In the genomic region with DNA sequence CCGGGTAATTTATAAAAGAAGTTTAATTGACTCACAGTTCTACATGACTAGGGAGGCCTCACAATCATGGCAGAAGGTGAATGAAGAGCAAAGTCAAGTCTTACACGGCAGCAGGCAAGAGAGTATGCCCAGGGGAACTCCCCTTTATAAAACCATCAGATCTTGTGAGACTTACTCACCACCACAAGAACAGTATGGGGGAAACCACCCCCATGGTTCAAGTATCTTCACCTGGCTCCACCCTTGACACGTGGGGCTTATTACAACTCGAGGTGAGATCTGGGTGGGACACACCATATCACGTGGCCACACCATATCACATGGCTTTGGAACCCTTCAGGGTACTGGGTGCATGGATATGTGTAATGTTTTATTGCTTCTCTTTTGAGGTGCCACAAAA, we compare ENCODE assay signal across 20 cellular contexts. TPM values are rescaled to one million over a fixed set of nuclear protein-coding genes. Genes with fewer than 3 reads are reported as not detected.
DNase-seq lines count a peak whose midpoint lies in the region; ATAC-seq and TF ChIP-seq lines count a peak whose summit lies in the region.
"Had no signal": no experiment of that assay in that cellular context is flagged by ENCODE, and none has a peak within 500 bp of the region (broad histone marks: within the 10 kb centered on the region; RNA-seq: fewer than 3 reads in every experiment).

No MANE protein-coding gene starts in this region.

- H3K27me3 Mint-ChIP-seq in activated naive CD4-positive, alpha-beta T cell treated with anti-CD3 and anti-CD28 coated beads for 36 hours (ENCODE audit: low read depth), result no peaks in the 10 kb centered on the region
- H3K27me3 Mint-ChIP-seq in nephron (ENCODE audit: low read depth), result peaks cover 4% of the 10 kb centered on the region

- H3K4me3 Mint-ChIP-seq in activated naive CD4-positive, alpha-beta T cell treated with anti-CD3 and anti-CD28 coated beads for 36 hours, result no peak overlapping the region
- H3K4me3 Mint-ChIP-seq in nephron, result no peak overlapping the region
- H3K4me3 Mint-ChIP-seq: CD8-positive, alpha-beta T cell had no signal

- DNase-seq in activated naive CD4-positive, alpha-beta T cell treated with anti-CD3 and anti-CD28 coated beads for 36 hours, result peak; percentile 9
- no peak for DNase-seq in activated naive CD4-positive, alpha-beta T cell (lab: John Stamatoyannopoulos, UW)
- DNase-seq in HT1080 (ENCODE audit: low read depth) (peak; percentile 21), choroid plexus epithelial cell (ENCODE audit: low read depth) (peak; percentile 20), NCI-H187 treated with DMSO at 0.1 percent for 48 hours (lab: John Stamatoyannopoulos, UW) (no peak), sigmoid colon (no peak)
- DNase-seq: Calu3, GF-D8, KG1, MV-4-11, NCI-H1694 treated with DMSO at 0.1 percent for 48 hours, NCI-H2227 treated with DMSO at 0.1 percent for 48 hours, NCI-H510A treated with DMSO at 0.1 percent for 48 hours, PC-3, SIG-M5 had no signal

- intact Hi-C loops in activated naive CD4-positive, alpha-beta T cell treated with anti-CD3 and anti-CD28 coated beads for 36 hours (cut with micrococcal nuclease), result no loop called here
- intact Hi-C loops in sigmoid colon (cut with DNase I), result no loop called here

- H3K27ac ChIP-seq in sigmoid colon, result no peak overlapping the region
- H3K27ac ChIP-seq: BLaER1, RWPE1 had no signal

- CTCF ChIA-PET in activated naive CD4-positive, alpha-beta T cell treated with anti-CD3 and anti-CD28 coated beads for 36 hours (lab: Charles Lee), result no interaction called here

- no peaks in the 10 kb centered on the region for H3K9me3 ChIP-seq in sigmoid colon

- no peaks in the 10 kb centered on the region for H3K9me3 Mint-ChIP-seq in activated naive CD4-positive, alpha-beta T cell treated with anti-CD3 and anti-CD28 coated beads for 36 hours
- no peaks in the 10 kb centered on the region for H3K9me3 Mint-ChIP-seq in nephron
- H3K9me3 Mint-ChIP-seq: CD8-positive, alpha-beta T cell had no signal

- TF ChIP-seq EP300 in sigmoid colon (IDR thresholded peaks at IDR 0.05), result no peak

- 61 to 80% methylated on average over 5 of the region's 5 CpGs for WGBS in sigmoid colon, 2 donors

- no peaks in the 10 kb centered on the region for H3K36me3 ChIP-seq in sigmoid colon
- H3K36me3 ChIP-seq: BLaER1 had no signal

- H3K27ac Mint-ChIP-seq in activated naive CD4-positive, alpha-beta T cell treated with anti-CD3 and anti-CD28 coated beads for 36 hours, result no peak overlapping the region
- H3K27ac Mint-ChIP-seq in nephron, result peak overlapping the region in 2 of 3 experiments; percentile 19 to 75
- H3K27ac Mint-ChIP-seq: CD8-positive, alpha-beta T cell had no signal

- peaks cover 2% of the 10 kb centered on the region for H3K4me1 Mint-ChIP-seq in activated naive CD4-positive, alpha-beta T cell treated with anti-CD3 and anti-CD28 coated beads for 36 hours (ENCODE audit: low read depth)
- H3K4me1 Mint-ChIP-seq in nephron, result peaks cover 35% of the 10 kb centered on the region

- H3K4me3 ChIP-seq in choroid plexus epithelial cell (ENCODE audit: low read depth, low read length) (no peak overlapping the region), sigmoid colon (no peak overlapping the region)
- H3K4me3 ChIP-seq: BLaER1 had no signal

- H3K27me3 ChIP-seq in sigmoid colon, result no peaks in the 10 kb centered on the region
- H3K27me3 ChIP-seq: BLaER1 had no signal

- no peaks in the 10 kb centered on the region for H3K36me3 Mint-ChIP-seq in activated naive CD4-positive, alpha-beta T cell treated with anti-CD3 and anti-CD28 coated beads for 36 hours (ENCODE audit: low read depth)
- no peaks in the 10 kb centered on the region for H3K36me3 Mint-ChIP-seq in nephron (ENCODE audit: low read depth)
- H3K36me3 Mint-ChIP-seq: CD8-positive, alpha-beta T cell had no signal

- H3K4me1 ChIP-seq in sigmoid colon, result peaks cover 0 to 18% (median 14%) of the 10 kb centered on the region in 4 donors
- H3K4me1 ChIP-seq: BLaER1 had no signal

- no peak for TF ChIP-seq POLR2A in sigmoid colon (IDR thresholded peaks at IDR 0.05)

- TF ChIP-seq CTCF in choroid plexus epithelial cell (conservative IDR thresholded peaks at IDR 0.05; ENCODE audit: low read depth, low read length) (no peak), nephron (IDR thresholded peaks at IDR 0.05; ENCODE audit: unreplicated experiment in 3 of 3) (no peak), sigmoid colon (IDR thresholded peaks at IDR 0.05) (no peak)

- no peak for ATAC-seq in GM21423 (IDR thresholded peaks at IDR 0.05; ENCODE audit: unreplicated experiment)
- ATAC-seq: CD8-positive, alpha-beta T cell; PC-3 had no signal

RNA-seq across cellular contexts. Expression of a gene that starts 33.2 kb away (rescaled TPM):
- 1 to 10 TPM in 1 of 2 experiments, under 1 TPM in 1; 0.91 to 1.2 TPM for total RNA-seq in activated naive CD4-positive, alpha-beta T cell treated with anti-CD3 and anti-CD28 coated beads for 36 hours
- 1.4 and 1.8 TPM in 2 replicates for total RNA-seq in HT1080 (2014; rRNA removed; shearing (Covaris generic))
- polyA plus RNA-seq in HT1080 (2015; cell fraction: cytosol; rRNA removed), result 2.2 and 2.6 TPM in 2 replicates
- polyA plus RNA-seq in HT1080 (2015; cell fraction: nucleus; rRNA removed), result 0.81 and 3.0 TPM in 2 replicates
- 1 to 10 TPM; 2.5 to 4.4 (median 3.0) TPM for total RNA-seq in sigmoid colon
- polyA plus RNA-seq in sigmoid colon, result 1 to 10 TPM; 1.2 to 2.3 (median 1.4) TPM

RNA-seq across cellular contexts. Expression of a gene that starts 35.3 kb away (rescaled TPM):
- under 1 TPM; 0.29 to 0.37 TPM for total RNA-seq in activated naive CD4-positive, alpha-beta T cell treated with anti-CD3 and anti-CD28 coated beads for 36 hours
- total RNA-seq in HT1080 (2014; rRNA removed; shearing (Covaris generic)), result 11.7 and 15.6 TPM in 2 replicates
- polyA plus RNA-seq in HT1080 (2015; cell fraction: cytosol; rRNA removed), result 15.4 and 20.4 TPM in 2 replicates
- 12.3 and 14.7 TPM in 2 replicates for polyA plus RNA-seq in HT1080 (2015; cell fraction: nucleus; rRNA removed)
- total RNA-seq in sigmoid colon, result 10 to 100 TPM; 19.5 to 34.3 (median 23.2) TPM
- polyA plus RNA-seq in sigmoid colon, result 1 to 10 TPM; 2.4 to 3.9 (median 3.7) TPM

Comparison
In these comparisons a context has a peak if more than half of its experiments do, and no peak if none do; other contexts are left out.
1. DNase-seq: peak in activated naive CD4-positive, alpha-beta T cell treated with anti-CD3 and anti-CD28 coated beads for 36 hours (single experiment), HT1080 (single experiment) and choroid plexus epithelial cell (single experiment); none in activated naive CD4-positive, alpha-beta T cell (0 of 4), NCI-H187 treated with DMSO at 0.1 percent for 48 hours (single experiment) and sigmoid colon (single experiment).